Comparison of ENCODE assay signal across 31 cellular contexts in the genomic region with DNA sequence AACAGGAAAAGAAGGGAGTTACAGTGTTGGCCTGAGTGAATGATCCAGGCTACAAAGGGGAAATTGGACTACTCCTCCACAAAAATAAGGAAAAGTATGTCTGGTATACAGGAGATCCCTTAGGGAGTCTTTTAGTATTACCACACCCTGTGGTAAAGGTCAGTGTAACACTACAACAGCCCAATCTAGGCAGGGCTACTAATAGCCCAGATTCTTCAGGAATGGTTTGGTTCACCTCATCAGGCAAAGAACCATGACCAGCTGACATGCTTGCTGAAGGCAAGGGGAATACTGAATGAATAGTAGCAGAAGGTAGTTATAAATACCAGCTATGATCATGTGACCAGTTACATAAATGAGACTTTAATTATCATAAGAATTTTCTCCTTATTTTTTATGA.
"Had no signal": no experiment of that assay in that cellular context is flagged by ENCODE, and none has a peak within 500 bp of the region (broad histone marks: within the 10 kb centered on the region; RNA-seq: fewer than 3 reads in every experiment).

No MANE protein-coding gene starts in this region.

- H3K4me2 ChIP-seq: PC-9 had no signal

- ATAC-seq: activated CD8-positive, alpha-beta memory T cell treated with anti-CD3 and anti-CD28 coated beads, Interleukin-2, amount 10 ng/mL, durations not matched to agents 7 days and 5 days; activated naive CD8-positive, alpha-beta T cell treated with anti-CD3 and anti-CD28 coated beads, Interleukin-2, amount 50 U/mL, for 24 hours; Right ventricle myocardium inferior had no signal

- H3K4me3 ChIP-seq: PC-9 had no signal

- H3K36me3 ChIP-seq: WERI-Rb-1 had no signal

- H2AFZ ChIP-seq: PC-9 had no signal

- H3K27ac ChIP-seq: PC-9, RWPE1, WERI-Rb-1 had no signal

- FAIRE-seq: bronchial epithelial cell, RCC 7860 had no signal

- DNase-seq: activated CD4-positive, alpha-beta memory T cell treated with anti-CD3 and anti-CD28 coated beads, Interleukin-2, amount 10 ng/mL, durations not matched to agents 7 days and 5 days; activated CD4-positive, alpha-beta T cell treated with anti-CD3 and anti-CD28 coated beads for 1 hour; activated CD4-positive, alpha-beta T cell treated with anti-CD3 and anti-CD28 coated beads for 48 hours; activated CD4-positive, CD25-positive, alpha-beta regulatory T cell; activated CD8-positive, alpha-beta memory T cell treated with anti-CD3 and anti-CD28 coated beads for 24 hours; activated CD8-positive, alpha-beta memory T cell treated with anti-CD3 and anti-CD28 coated beads, Interleukin-2, amount 10 ng/mL, durations not matched to agents 7 days and 5 days; activated CD8-positive, alpha-beta memory T cell treated with anti-CD3 and anti-CD28 coated beads, Interleukin-2, amount 50 U/mL, for 48 hours; activated effector memory CD4-positive, alpha-beta T cell treated with Interleukin-2 at 50 U/mL for 16 hours; activated naive CD4-positive, alpha-beta T cell treated with anti-CD3 and anti-CD28 coated beads, Interleukin-2, amount 10 ng/mL, durations not matched to agents 7 days and 5 days; activated naive CD8-positive, alpha-beta T cell treated with anti-CD3 and anti-CD28 coated beads, Interleukin-2, amount 50 U/mL, for 24 hours; activated T-cell treated with anti-CD3 and anti-CD28 coated beads, Interleukin-2, amount 50 U/mL, for 48 hours; anterior cingulate cortex; caudate nucleus; NCI-H1105; NCI-H1436; NCI-H1694; NCI-H1930; NCI-H2081 treated with DMSO at 0.1 percent for 48 hours; NCI-H510A; NCI-H526; NCI-H748 treated with DMSO at 0.1 percent for 48 hours; NK-92 treated with Interleukin-12 subunit alpha and Interleukin-12 subunit beta, amount 100 ng/mL, for 24 hours; PC-9; SW 1271; T-helper 1 cell; T1000; WERI-Rb-1 had no signal
